In the genomic region with DNA sequence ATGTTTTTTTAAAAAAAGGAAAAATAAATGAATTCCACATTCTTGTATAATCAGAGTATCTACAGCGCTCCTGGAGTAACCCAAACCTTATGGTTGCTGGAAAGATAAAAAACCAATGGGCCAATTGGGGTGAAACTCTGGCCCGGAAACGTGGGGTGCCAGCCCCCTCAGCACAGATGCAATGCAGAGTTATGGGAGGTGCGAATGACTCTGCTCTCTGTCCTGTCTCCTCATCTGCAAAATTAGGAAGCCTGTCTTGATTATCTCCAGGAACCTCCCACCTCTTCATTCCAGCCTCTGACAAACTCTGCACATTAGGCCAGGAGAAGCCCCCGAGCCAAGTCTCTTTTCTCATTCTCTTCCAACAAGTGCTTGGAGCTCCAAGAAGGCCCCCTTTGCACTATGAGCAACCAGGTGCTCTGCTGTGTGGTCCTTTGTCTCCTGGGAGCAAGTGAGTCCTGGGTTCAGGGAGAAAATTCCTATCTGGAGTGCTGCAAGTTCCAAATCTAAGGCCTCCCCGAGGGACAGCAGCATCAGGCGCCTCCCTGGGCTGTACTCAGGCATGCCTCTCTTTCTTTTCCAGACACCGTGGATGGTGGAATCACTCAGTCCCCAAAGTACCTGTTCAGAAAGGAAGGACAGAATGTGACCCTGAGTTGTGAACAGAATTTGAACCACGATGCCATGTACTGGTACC, we compare ENCODE assay signal across 1 cellular context.
TF ChIP-seq lines count a peak whose summit lies in the region.

No MANE protein-coding gene starts in this region.

TF ChIP-seq in K562, 482 proteins besides CTCF, POLR2A, EP300 and RAD21 (continued from another document):
- TF ChIP-seq ZFP91 (CRISPR knock-in tag; IDR thresholded peaks at IDR 0.05), result no peak
- TF ChIP-seq NR2C2 (CRISPR knock-in tag; IDR thresholded peaks at IDR 0.05), result no peak
- no peak for TF ChIP-seq NR2C2 (tag; IDR thresholded peaks at IDR 0.05)
- TF ChIP-seq, protein P1, sequence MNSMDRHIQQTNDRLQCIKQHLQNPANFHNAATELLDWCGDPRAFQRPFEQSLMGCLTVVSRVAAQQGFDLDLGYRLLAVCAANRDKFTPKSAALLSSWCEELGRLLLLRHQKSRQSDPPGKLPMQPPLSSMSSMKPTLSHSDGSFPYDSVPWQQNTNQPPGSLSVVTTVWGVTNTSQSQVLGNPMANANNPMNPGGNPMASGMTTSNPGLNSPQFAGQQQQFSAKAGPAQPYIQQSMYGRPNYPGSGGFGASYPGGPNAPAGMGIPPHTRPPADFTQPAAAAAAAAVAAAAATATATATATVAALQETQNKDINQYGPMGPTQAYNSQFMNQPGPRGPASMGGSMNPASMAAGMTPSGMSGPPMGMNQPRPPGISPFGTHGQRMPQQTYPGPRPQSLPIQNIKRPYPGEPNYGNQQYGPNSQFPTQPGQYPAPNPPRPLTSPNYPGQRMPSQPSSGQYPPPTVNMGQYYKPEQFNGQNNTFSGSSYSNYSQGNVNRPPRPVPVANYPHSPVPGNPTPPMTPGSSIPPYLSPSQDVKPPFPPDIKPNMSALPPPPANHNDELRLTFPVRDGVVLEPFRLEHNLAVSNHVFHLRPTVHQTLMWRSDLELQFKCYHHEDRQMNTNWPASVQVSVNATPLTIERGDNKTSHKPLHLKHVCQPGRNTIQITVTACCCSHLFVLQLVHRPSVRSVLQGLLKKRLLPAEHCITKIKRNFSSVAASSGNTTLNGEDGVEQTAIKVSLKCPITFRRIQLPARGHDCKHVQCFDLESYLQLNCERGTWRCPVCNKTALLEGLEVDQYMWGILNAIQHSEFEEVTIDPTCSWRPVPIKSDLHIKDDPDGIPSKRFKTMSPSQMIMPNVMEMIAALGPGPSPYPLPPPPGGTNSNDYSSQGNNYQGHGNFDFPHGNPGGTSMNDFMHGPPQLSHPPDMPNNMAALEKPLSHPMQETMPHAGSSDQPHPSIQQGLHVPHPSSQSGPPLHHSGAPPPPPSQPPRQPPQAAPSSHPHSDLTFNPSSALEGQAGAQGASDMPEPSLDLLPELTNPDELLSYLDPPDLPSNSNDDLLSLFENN (IDR thresholded peaks at IDR 0.05; ENCODE audit: low read depth in 2 of 2, low read length in 2 of 2), result no peak
- TF ChIP-seq ZKSCAN8 (CRISPR knock-in tag; IDR thresholded peaks at IDR 0.05), result peak; percentile 59; the same call in 1 of the 2 replicates
